In genomic region chr1:149962736-149963135, GRCh38 we compare ENCODE assay signal across 11 cellular contexts. TPM values are rescaled to one million over a fixed set of nuclear protein-coding genes. Genes with fewer than 3 reads are reported as not detected.
A peak's percentile ranks its signal among the peaks of the same experiment; 100 is the strongest.
DNase-seq lines count a peak whose midpoint lies in the region; ATAC-seq, FAIRE-seq and TF ChIP-seq lines count a peak whose summit lies in the region.
"Had no signal": no experiment of that assay in that cellular context is flagged by ENCODE, and none has a peak within 500 bp of the region (broad histone marks: within the 10 kb centered on the region; RNA-seq: fewer than 3 reads in every experiment).

No MANE protein-coding gene starts in this region.

- H3K36me3 Mint-ChIP-seq in activated T-cell treated with anti-CD3 and anti-CD28 coated beads, Interleukin-2, amount 50 U/mL, for 24 hours (ENCODE audit: low read depth), result peaks cover 90% of the 10 kb centered on the region
- H3K36me3 Mint-ChIP-seq in astrocyte (ENCODE audit: low read depth, unreplicated experiment), result peaks cover 18% of the 10 kb centered on the region

- no peak overlapping the region for H2AFZ ChIP-seq in astrocyte (ENCODE audit: low read depth, low read length)
- H2AFZ ChIP-seq: parathyroid adenoma had no signal

- peaks cover 16% of the 10 kb centered on the region for H3K4me1 Mint-ChIP-seq in activated T-cell treated with anti-CD3 and anti-CD28 coated beads, Interleukin-2, amount 50 U/mL, for 24 hours (ENCODE audit: low read depth)
- peaks cover 16% of the 10 kb centered on the region for H3K4me1 Mint-ChIP-seq in astrocyte (ENCODE audit: low read depth, unreplicated experiment)

- H3K4me1 ChIP-seq in astrocyte (ENCODE audit: insufficient read depth, low read length) (no peaks in the 10 kb centered on the region), lower lobe of right lung (peaks cover 26% of the 10 kb centered on the region), thyroid gland (peaks cover 0 to 21% of the 10 kb centered on the region in 2 donors), pancreas (peaks cover 0 to 8% (median 0%) of the 10 kb centered on the region in 3 donors)
- H3K4me1 ChIP-seq: parathyroid adenoma had no signal

- no peak for TF ChIP-seq CTCF in astrocyte (IDR thresholded peaks at IDR 0.05; ENCODE audit: insufficient read depth, low read depth, low read length)
- TF ChIP-seq CTCF in lower lobe of right lung (IDR thresholded peaks at IDR 0.05), result no peak
- no peak for TF ChIP-seq CTCF in thyroid gland (IDR thresholded peaks at IDR 0.05)
- no peak for TF ChIP-seq CTCF in pancreas (IDR thresholded peaks at IDR 0.05)

- H3K27me3 Mint-ChIP-seq in activated T-cell treated with anti-CD3 and anti-CD28 coated beads, Interleukin-2, amount 50 U/mL, for 24 hours, result no peaks in the 10 kb centered on the region
- no peaks in the 10 kb centered on the region for H3K27me3 Mint-ChIP-seq in astrocyte (ENCODE audit: low read depth, unreplicated experiment)

- ATAC-seq in lower lobe of right lung (no peak), pancreas (no peak), GM18868 (IDR thresholded peaks at IDR 0.05; ENCODE audit: unreplicated experiment) (no peak)

- peak overlapping the region; percentile 37 for H3K27ac Mint-ChIP-seq in activated T-cell treated with anti-CD3 and anti-CD28 coated beads, Interleukin-2, amount 50 U/mL, for 24 hours
- peak overlapping the region; percentile 77 for H3K27ac Mint-ChIP-seq in astrocyte (ENCODE audit: unreplicated experiment)

- H3K27ac ChIP-seq in astrocyte (ENCODE audit: low read depth, low read length) (no peak overlapping the region), lower lobe of right lung (peak overlapping the region; percentile 57), thyroid gland (peak overlapping the region; percentile 18 to 71 (median 25)), pancreas (peak overlapping the region in 2 of 4 donors; percentile 41 to 48)
- H3K27ac ChIP-seq: parathyroid adenoma had no signal

- intact Hi-C loops in lower lobe of right lung (cut with DNase I), result loop anchor here (5.0 kb wide), 1 partner anchor 85 kb away; no protein-coding TSS in a partner anchor
- intact Hi-C loops in thyroid gland (cut with DNase I), result loop anchor here (5.0 to 10.0 kb wide), 3 partner anchors 52 to 205 kb away; partner anchors contain the start of gene OTUD7B
- intact Hi-C loops in pancreas (cut with DNase I), result loop anchor here (5.0 to 10.0 kb wide), 4 partner anchors 82 to 212 kb away; no protein-coding TSS in a partner anchor

- no peak for DNase-seq in activated T-cell treated with anti-CD3 and anti-CD28 coated beads, Interleukin-2, amount 50 U/mL, for 24 hours
- no peak for DNase-seq in activated T-cell treated with anti-CD3 and anti-CD28 coated beads, Interleukin-2, amount 50 U/mL, for 48 hours
- peak; percentile 65 for DNase-seq in astrocyte (ENCODE audit: low read depth)
- no peak for DNase-seq in lower lobe of right lung
- DNase-seq in thyroid gland, result no peak
- DNase-seq in pancreas, result no peak
- DNase-seq in stimulated activated CD8-positive, alpha-beta memory T cell treated with anti-CD3 and anti-CD28 coated beads, Interleukin-4, amount 100 ng/mL, for 48 hours, result no peak
- DNase-seq: stimulated activated CD4-positive, alpha-beta T cell treated with anti-CD3 and anti-CD28 coated beads, Interleukin-4, amount 100 ng/mL, for 1 hour had no signal

- FAIRE-seq in astrocyte (lab: Jason Lieb, UNC) (no peak), pancreas (lab: Jason Lieb, UNC) (no peak)

- H3K27me3 ChIP-seq in astrocyte (ENCODE audit: insufficient read depth, low read length) (no peaks in the 10 kb centered on the region), lower lobe of right lung (ENCODE audit: low read depth) (no peaks in the 10 kb centered on the region), thyroid gland (no peaks in the 10 kb centered on the region), pancreas (no peaks in the 10 kb centered on the region)

- 50 to 53% methylated on average over 2 of the region's 2 CpGs for WGBS in thyroid gland, 2 donors
- 68 to 80% methylated on average over 2 of the region's 2 CpGs for WGBS in pancreas, 2 donors

- H3K79me2 ChIP-seq in astrocyte (ENCODE audit: insufficient read depth, low read length), result peaks cover 3% of the 10 kb centered on the region
- H3K79me2 ChIP-seq: parathyroid adenoma had no signal

- no peak overlapping the region for H3K4me2 ChIP-seq in astrocyte (ENCODE audit: low read length)

- H3K36me3 ChIP-seq in astrocyte (ENCODE audit: insufficient read depth, low read length) (peaks cover 41% of the 10 kb centered on the region), lower lobe of right lung (peaks cover 71% of the 10 kb centered on the region), thyroid gland (peaks cover 36 to 43% of the 10 kb centered on the region in 2 donors), pancreas (peaks cover 0 to 11% (median 0%) of the 10 kb centered on the region in 3 donors)

- TF ChIP-seq POLR2A in thyroid gland (IDR thresholded peaks at IDR 0.05), result no peak

- H3K9ac ChIP-seq in astrocyte (ENCODE audit: low read length), result no peak overlapping the region
- H3K9ac ChIP-seq: parathyroid adenoma had no signal

- H4K20me1 ChIP-seq in astrocyte (ENCODE audit: insufficient read depth, low read length), result peaks cover 6% of the 10 kb centered on the region

- H3K4me3 Mint-ChIP-seq in activated T-cell treated with anti-CD3 and anti-CD28 coated beads, Interleukin-2, amount 50 U/mL, for 24 hours, result no peak overlapping the region
- H3K4me3 Mint-ChIP-seq in astrocyte (ENCODE audit: unreplicated experiment), result no peak overlapping the region
- H3K4me3 Mint-ChIP-seq: activated T-cell treated with anti-CD3 and anti-CD28 coated beads, Interleukin-2, amount 50 U/mL, for 4 hours had no signal

- H3K9me3 Mint-ChIP-seq in activated T-cell treated with anti-CD3 and anti-CD28 coated beads, Interleukin-2, amount 50 U/mL, for 24 hours, result no peaks in the 10 kb centered on the region
- H3K9me3 Mint-ChIP-seq in astrocyte (ENCODE audit: unreplicated experiment), result peaks cover 6% of the 10 kb centered on the region
- H3K9me3 Mint-ChIP-seq: activated T-cell treated with anti-CD3 and anti-CD28 coated beads, Interleukin-2, amount 50 U/mL, for 4 hours had no signal

- peaks cover 2% of the 10 kb centered on the region for H3K9me3 ChIP-seq in astrocyte (ENCODE audit: insufficient read depth, low read depth, low read length)
- no peaks in the 10 kb centered on the region for H3K9me3 ChIP-seq in lower lobe of right lung
- no peaks in the 10 kb centered on the region for H3K9me3 ChIP-seq in thyroid gland
- H3K9me3 ChIP-seq in pancreas, result no peaks in the 10 kb centered on the region

- H3K4me3 ChIP-seq in astrocyte (ENCODE audit: insufficient read depth, low read depth, low read length) (no peak overlapping the region), lower lobe of right lung (no peak overlapping the region), thyroid gland (replicated peaks in 1 of 3) (no peak overlapping the region), pancreas (no peak overlapping the region)

RNA-seq across cellular contexts. Expression of gene MTMR11, which starts 26.1 kb away (rescaled TPM):
- total RNA-seq in astrocyte (4.0 and 5.0 TPM in 2 replicates), lower lobe of right lung (20.4 TPM), thyroid gland (1 to 10 TPM; 2.0 to 8.6 (median 5.6) TPM), pancreas (10 to 100 TPM in 1 of 6 donors, 1 to 10 TPM in 5; 1.7 to 11.8 (median 3.7) TPM)
- polyA plus RNA-seq in pancreas, result 1 to 10 TPM; 4.1 to 4.9 TPM

RNA-seq across cellular contexts. Expression of gene SF3B4, which starts 35.1 kb away (rescaled TPM):
- 73.2 and 74.0 TPM in 2 replicates for total RNA-seq in astrocyte
- total RNA-seq in lower lobe of right lung, result 45.5 TPM
- 10 to 100 TPM; 10.2 to 17.9 (median 12.4) TPM for total RNA-seq in thyroid gland
- total RNA-seq in pancreas, result 10 to 100 TPM; 10.5 to 23.5 (median 19.3) TPM
- polyA plus RNA-seq in pancreas, result 10 to 100 TPM; 15.7 to 24.3 TPM

RNA-seq across cellular contexts. Expression of gene SV2A, which starts 45.1 kb away (rescaled TPM):
- total RNA-seq in astrocyte (6.4 and 6.8 TPM in 2 replicates), lower lobe of right lung (0.86 TPM), thyroid gland (1 to 10 TPM; 3.0 to 5.9 (median 4.0) TPM), pancreas (1 to 10 TPM in 3 of 6 donors, under 1 TPM in 3; 0.32 to 2.5 (median 0.96) TPM)
- polyA plus RNA-seq in pancreas, result 1 to 10 TPM; 2.3 to 8.3 TPM

RNA-seq across cellular contexts. Expression of gene OTUD7B, which starts 47.8 kb away (rescaled TPM):
- total RNA-seq in astrocyte (31.9 and 33.1 TPM in 2 replicates), lower lobe of right lung (29.5 TPM), thyroid gland (10 to 100 TPM; 15.9 to 39.2 (median 23.2) TPM), pancreas (10 to 100 TPM in 3 of 6 donors, 1 to 10 TPM in 3; 8.0 to 16.9 (median 9.9) TPM)
- polyA plus RNA-seq in pancreas, result 1 to 10 TPM; 2.6 to 4.0 TPM
